7 cellular contexts compared by ENCODE assay signal in genomic region chr5:177402271-177403043, GRCh38. TPM values are rescaled to one million over a fixed set of nuclear protein-coding genes. Genes with fewer than 3 reads are reported as not detected.
A peak's percentile ranks its signal among the peaks of the same experiment; 100 is the strongest.
DNase-seq lines count a peak whose midpoint lies in the region; ATAC-seq lines count a peak whose summit lies in the region.
"Had no signal": no experiment of that assay in that cellular context is flagged by ENCODE, and none has a peak within 500 bp of the region (broad histone marks: within the 10 kb centered on the region; RNA-seq: fewer than 3 reads in every experiment).

No MANE protein-coding gene starts in this region.

- intact Hi-C loops in left cardiac atrium (cut with DNase I), result loop anchor here in 1 of 2 donors (1.0 kb wide), 1 partner anchor 52 kb away; no protein-coding TSS in a partner anchor

- DNase-seq in COLO668 (lab: John Stamatoyannopoulos, UW; ENCODE audit: unreplicated experiment) (peak; percentile 82), NCI-H146 treated with DMSO at 0.1 percent for 48 hours (lab: John Stamatoyannopoulos, UW; ENCODE audit: unreplicated experiment) (peak; percentile 69), left cardiac atrium (peak; percentile 51)
- peak; percentile 19 to 45 for DNase-seq in activated CD8-positive, alpha-beta memory T cell treated with anti-CD3 and anti-CD28 coated beads for 4 hours (ENCODE audit: low read depth in 2 of 2)
- DNase-seq in stimulated activated CD8-positive, alpha-beta memory T cell treated with anti-CD3 and anti-CD28 coated beads, Interleukin-15, amount 100 ng/mL, for 48 hours (ENCODE audit: low read depth in 2 of 2), result peak; percentile 58 to 67
- no peak for DNase-seq in NK-92 treated with Interleukin-12 subunit alpha and Interleukin-12 subunit beta, amount 100 ng/mL, for 24 hours (lab: John Stamatoyannopoulos, UW)

- ATAC-seq in left cardiac atrium, result peak in 1 of 2 donors; percentile 51

RNA-seq across cellular contexts. Expression of gene PFN3, which starts 2.0 kb away (rescaled TPM):
- not detected for total RNA-seq in left cardiac atrium
- total RNA-seq: HT1080 had no signal

RNA-seq across cellular contexts. Expression of gene F12, which starts 6.9 kb away (rescaled TPM):
- under 1 TPM; 0.27 to 0.39 TPM for total RNA-seq in left cardiac atrium

RNA-seq across cellular contexts. Expression of gene SLC34A1, which starts 18.2 kb away (rescaled TPM):
- total RNA-seq in left cardiac atrium, result not detected

RNA-seq across cellular contexts. Expression of gene GRK6, which starts 24.0 kb away (rescaled TPM):
- total RNA-seq in left cardiac atrium, result 10 to 100 TPM; 14.6 to 20.1 TPM

RNA-seq across cellular contexts. Expression of gene PRR7, which starts 44.2 kb away (rescaled TPM):
- total RNA-seq in left cardiac atrium, result 1 to 10 TPM in 1 of 2 donors, under 1 TPM in 1; 0.59 to 1.6 TPM
